In genomic region chr4:73664470-73664869, GRCh38 we compare ENCODE assay signal across 1 cellular context.
TF ChIP-seq lines count a peak whose summit lies in the region.

No MANE protein-coding gene starts in this region.

TF ChIP-seq in A549, 52 proteins besides CTCF, POLR2A, EP300 and RAD21 (continued from another document):
- TF ChIP-seq, protein P1, sequence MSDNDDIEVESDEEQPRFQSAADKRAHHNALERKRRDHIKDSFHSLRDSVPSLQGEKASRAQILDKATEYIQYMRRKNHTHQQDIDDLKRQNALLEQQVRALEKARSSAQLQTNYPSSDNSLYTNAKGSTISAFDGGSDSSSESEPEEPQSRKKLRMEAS (IDR thresholded peaks at IDR 0.05): no peak
TF ChIP-seq in A549: peak in this region for 0.
